Comparison of ENCODE assay signal across 24 cellular contexts in genomic region chr9:84154320-84154719, GRCh38.
A peak's percentile ranks its signal among the peaks of the same experiment; 100 is the strongest.
DNase-seq lines count a peak whose midpoint lies in the region; ATAC-seq and TF ChIP-seq lines count a peak whose summit lies in the region.
"Had no signal": no experiment of that assay in that cellular context is flagged by ENCODE, and none has a peak within 500 bp of the region (broad histone marks: within the 10 kb centered on the region; RNA-seq: fewer than 3 reads in every experiment).

No MANE protein-coding gene starts in this region.

- H3K4me3 ChIP-seq in epithelial cell of proximal tubule (ENCODE audit: low read depth, low read length) = no peak overlapping the region
- H3K4me3 ChIP-seq: adrenal gland, sigmoid colon, SK-N-MC, tibial nerve had no signal

- TF ChIP-seq CTCF in epithelial cell of proximal tubule (conservative IDR thresholded peaks at IDR 0.05; ENCODE audit: low read depth, low read length) = no peak

- ATAC-seq in HG02970 (IDR thresholded peaks at IDR 0.05; ENCODE audit: low FRiP score, unreplicated experiment) = no peak
- ATAC-seq in HG03196 (IDR thresholded peaks at IDR 0.05; ENCODE audit: unreplicated experiment) = no peak
- ATAC-seq: activated T-cell treated with anti-CD3 and anti-CD28 coated beads, Interleukin-2, amount 50 U/mL, for 4 hours had no signal

- DNase-seq in AG20443 (ENCODE audit: low spot score) (peak; percentile 63), LHCN-M2 (ENCODE audit: low read depth) (peak; percentile 55), epithelial cell of proximal tubule (ENCODE audit: low read depth) (peak; percentile 70), kidney tubule cell (ENCODE audit: low spot score) (peak; percentile 63), iPS-NIHi7 (ENCODE audit: extremely low spot score) (no peak), NCI-H1105 treated with DMSO at 0.1 percent for 48 hours (lab: John Stamatoyannopoulos, UW) (no peak)
- DNase-seq: activated CD4-positive, alpha-beta T cell treated with anti-CD3 and anti-CD28 coated beads for 4 hours; activated naive CD4-positive, alpha-beta T cell; activated T-cell treated with anti-CD3 and anti-CD28 coated beads, Interleukin-2, amount 50 U/mL, for 4 hours; adrenal gland; CD4-positive, CD25-positive, alpha-beta regulatory T cell; DMS53; endodermal cell; foreskin melanocyte; islet precursor cell; NCI-H345; NCI-H748 treated with DMSO at 0.1 percent for 48 hours; nephron progenitor cell; sigmoid colon; stimulated activated CD4-positive, alpha-beta T cell treated with anti-CD3 and anti-CD28 coated beads, Interleukin-15, amount 100 ng/mL, for 24 hours had no signal

Comparison
In these comparisons a context has a peak if more than half of its experiments do, and no peak if none do; other contexts are left out.
1. DNase-seq: peak in AG20443 (single experiment), LHCN-M2 (single experiment), epithelial cell of proximal tubule (single experiment) and kidney tubule cell (single experiment); none in iPS-NIHi7 (single experiment) and NCI-H1105 treated with DMSO at 0.1 percent for 48 hours (single experiment).